12 cellular contexts compared by ENCODE assay signal in genomic region chr4:38366451-38366850, GRCh38.
DNase-seq lines count a peak whose midpoint lies in the region; ATAC-seq, FAIRE-seq and TF ChIP-seq lines count a peak whose summit lies in the region.
"Had no signal": no experiment of that assay in that cellular context is flagged by ENCODE, and none has a peak within 500 bp of the region (broad histone marks: within the 10 kb centered on the region; RNA-seq: fewer than 3 reads in every experiment).

No MANE protein-coding gene starts in this region.

- DNase-seq in H4 (ENCODE audit: low spot score) (peak; percentile 28), SK-N-MC (ENCODE audit: low read depth, low spot score) (no peak), fibroblast of mammary gland (ENCODE audit: low read depth) (peak; percentile 25), GF-D8 (lab: John Stamatoyannopoulos, UW) (no peak), small intestine (no peak)
- DNase-seq: kidney had no signal

- H3K9me3 ChIP-seq in SK-N-MC (ENCODE audit: low read depth, low read length) (no peaks in the 10 kb centered on the region), parathyroid adenoma (ENCODE audit: control insufficient read depth, low read length) (no peaks in the 10 kb centered on the region), small intestine (ENCODE audit: control insufficient read depth, low read depth) (no peaks in the 10 kb centered on the region)
- H3K9me3 ChIP-seq: neutrophil had no signal

- H2AFZ ChIP-seq in parathyroid adenoma = no peak overlapping the region

- H3K27me3 ChIP-seq in parathyroid adenoma (ENCODE audit: control insufficient read depth, insufficient read depth, low read length) (no peaks in the 10 kb centered on the region), small intestine (ENCODE audit: control insufficient read depth in 2 of 2, insufficient read depth in 2 of 2, low read length in 2 of 2) (no peaks in the 10 kb centered on the region)
- H3K27me3 ChIP-seq: neutrophil had no signal

- H3K36me3 ChIP-seq in SK-N-MC (ENCODE audit: insufficient read depth, low read length) (no peaks in the 10 kb centered on the region), parathyroid adenoma (ENCODE audit: control insufficient read depth, insufficient read depth, low read length) (no peaks in the 10 kb centered on the region), small intestine (ENCODE audit: control insufficient read depth in 2 of 2, insufficient read depth in 2 of 2, low read length in 2 of 2) (no peaks in the 10 kb centered on the region)
- H3K36me3 ChIP-seq: neutrophil had no signal

- peak overlapping the region; percentile 34 for H3K4me2 ChIP-seq in parathyroid adenoma (ENCODE audit: low read length)

- H3K9ac ChIP-seq in SK-N-MC (ENCODE audit: insufficient read length) (no peak overlapping the region), parathyroid adenoma (no peak overlapping the region)

- ATAC-seq in GM18873 (IDR thresholded peaks at IDR 0.05; ENCODE audit: low FRiP score, unreplicated experiment) = no peak
- no peak for ATAC-seq in HG03175 (IDR thresholded peaks at IDR 0.05; ENCODE audit: unreplicated experiment)
- ATAC-seq: SK-N-SH treated with all-trans-retinoic acid at 6 μM for 48 hours had no signal

- H3K27ac ChIP-seq in SK-N-MC (peak overlapping the region; percentile 19; the same call in 1 of the 2 replicates), parathyroid adenoma (peak overlapping the region; percentile 90), small intestine (ENCODE audit: low read depth in 1 of 2, low read length in 1 of 2) (no peak overlapping the region)
- H3K27ac ChIP-seq: C4-2B, neutrophil had no signal

- TF ChIP-seq CTCF in fibroblast of mammary gland (conservative IDR thresholded peaks at IDR 0.05; ENCODE audit: control insufficient read depth, insufficient read depth, low read depth, low read length) = no peak
- TF ChIP-seq CTCF in parathyroid adenoma (IDR thresholded peaks at IDR 0.05) = no peak

- no peaks in the 10 kb centered on the region for H3K79me2 ChIP-seq in parathyroid adenoma

- H3K4me3 ChIP-seq in SK-N-MC = peak overlapping the region; percentile 28; the same call in 1 of the 2 replicates
- no peak overlapping the region for H3K4me3 ChIP-seq in fibroblast of mammary gland (ENCODE audit: control insufficient read depth, low read depth, low read length)
- H3K4me3 ChIP-seq in parathyroid adenoma (ENCODE audit: low read depth, low read length) = no peak overlapping the region
- no peak overlapping the region for H3K4me3 ChIP-seq in small intestine (ENCODE audit: low read depth in 1 of 2, low read length in 2 of 2)

- peaks cover 23% of the 10 kb centered on the region for H3K4me1 ChIP-seq in parathyroid adenoma
- H3K4me1 ChIP-seq in small intestine (ENCODE audit: control insufficient read depth in 2 of 2, insufficient read depth in 1 of 2, low read depth in 1 of 2, low read length in 1 of 2) = peaks cover 0 to 2% of the 10 kb centered on the region in 2 donors

- no peak for FAIRE-seq in small intestine (lab: Jason Lieb, UNC)
- FAIRE-seq: kidney had no signal

Comparison
In these comparisons a context has a peak if more than half of its experiments do, and no peak if none do; other contexts are left out.
1. DNase-seq: peak in H4 (single experiment) and fibroblast of mammary gland (single experiment); none in SK-N-MC (single experiment), GF-D8 (single experiment) and small intestine (single experiment).
2. H3K27ac ChIP-seq: peak in SK-N-MC (single experiment) and parathyroid adenoma (single experiment); none in small intestine (0 of 2).